Comparison of ENCODE assay signal across 10 cellular contexts in the genomic region with DNA sequence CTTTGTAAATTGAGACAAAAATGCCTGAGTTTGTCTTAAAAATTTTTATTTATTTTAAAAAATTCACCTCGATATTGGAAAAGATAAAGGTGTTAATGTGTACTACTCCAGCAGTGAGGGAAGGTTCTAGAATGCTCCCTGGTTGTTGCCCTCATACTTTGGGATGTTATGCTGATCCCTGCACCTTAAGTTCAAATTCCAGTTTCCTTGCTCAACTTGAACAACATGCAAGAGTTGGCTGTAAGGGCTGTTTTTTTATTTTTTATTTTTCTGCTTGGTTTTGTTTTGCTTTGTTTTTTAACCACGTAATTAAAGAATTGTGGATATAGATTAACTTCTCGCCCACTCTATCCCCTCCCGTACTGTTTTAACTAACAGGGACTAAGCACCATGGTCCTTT.
DNase-seq lines count a peak whose midpoint lies in the region; ATAC-seq and TF ChIP-seq lines count a peak whose summit lies in the region.
"Had no signal": no experiment of that assay in that cellular context is flagged by ENCODE, and none has a peak within 500 bp of the region (broad histone marks: within the 10 kb centered on the region; RNA-seq: fewer than 3 reads in every experiment).

No MANE protein-coding gene starts in this region.

- ATAC-seq in natural killer cell treated with Interleukin-12 subunit alpha and Interleukin-12 subunit beta and Interleukin-15 and Interleukin-18, amount 100 ng/mL, for 72 hours = no peak
- ATAC-seq in natural killer cell (no peak), HG02973 (IDR thresholded peaks at IDR 0.05; ENCODE audit: unreplicated experiment) (no peak), GM18511 (IDR thresholded peaks at IDR 0.05; ENCODE audit: unreplicated experiment) (no peak)

- H3K27ac ChIP-seq in mesodermal cell (ENCODE audit: low read depth, low read length, severe bottlenecking) (peak overlapping the region; percentile 88), vagina (peak overlapping the region; percentile 31)

- H3K4me3 ChIP-seq in mesodermal cell (ENCODE audit: extremely low read depth, insufficient read depth, low read length, poor library complexity, severe bottlenecking) (no peak overlapping the region), vagina (no peak overlapping the region)

- H3K36me3 Mint-ChIP-seq in natural killer cell treated with Interleukin-12 subunit alpha and Interleukin-12 subunit beta and Interleukin-15 and Interleukin-18, amount 100 ng/mL, for 72 hours = no peaks in the 10 kb centered on the region
- H3K36me3 Mint-ChIP-seq in natural killer cell (no peaks in the 10 kb centered on the region), chondrocyte (ENCODE audit: low read depth) (no peaks in the 10 kb centered on the region)

- peaks cover 22 to 38% of the 10 kb centered on the region in 2 donors for H3K4me1 Mint-ChIP-seq in natural killer cell treated with Interleukin-12 subunit alpha and Interleukin-12 subunit beta and Interleukin-15 and Interleukin-18, amount 100 ng/mL, for 72 hours (ENCODE audit: low read depth in 2 of 2)
- H3K4me1 Mint-ChIP-seq in natural killer cell (peaks cover 23 to 28% of the 10 kb centered on the region in 2 donors), chondrocyte (ENCODE audit: low read depth) (peaks cover 52% of the 10 kb centered on the region)

- H3K27ac Mint-ChIP-seq in natural killer cell treated with Interleukin-12 subunit alpha and Interleukin-12 subunit beta and Interleukin-15 and Interleukin-18, amount 100 ng/mL, for 72 hours = peak overlapping the region; percentile 23 to 44
- H3K27ac Mint-ChIP-seq in natural killer cell (peak overlapping the region in 1 of 2 donors; percentile 6), chondrocyte (ENCODE audit: unreplicated experiment) (peak overlapping the region; percentile 86)
- H3K27ac Mint-ChIP-seq: naive B cell had no signal

- 80% methylated on average over 2 of the region's 4 CpGs; no CpG with 5 or more reads in 1 of the 2 experiments for WGBS in mesodermal cell (ENCODE audit: insufficient coverage in 2 of 2), 2 experiments

- peak overlapping the region; percentile 49 for H3K4me3 Mint-ChIP-seq in natural killer cell treated with Interleukin-12 subunit alpha and Interleukin-12 subunit beta and Interleukin-15 and Interleukin-18, amount 100 ng/mL, for 72 hours
- H3K4me3 Mint-ChIP-seq in natural killer cell (no peak overlapping the region), chondrocyte (ENCODE audit: unreplicated experiment) (peak overlapping the region; percentile 5)
- H3K4me3 Mint-ChIP-seq: naive B cell had no signal

- H3K27me3 Mint-ChIP-seq in natural killer cell treated with Interleukin-12 subunit alpha and Interleukin-12 subunit beta and Interleukin-15 and Interleukin-18, amount 100 ng/mL, for 72 hours = peaks cover 0 to 5% of the 10 kb centered on the region in 2 donors
- H3K27me3 Mint-ChIP-seq in natural killer cell (ENCODE audit: low read depth in 2 of 2) = peaks cover 0 to 3% of the 10 kb centered on the region in 2 donors
- H3K27me3 Mint-ChIP-seq in chondrocyte (ENCODE audit: low read depth) = no peaks in the 10 kb centered on the region
- H3K27me3 Mint-ChIP-seq: naive B cell had no signal

- H3K9me3 ChIP-seq in mesodermal cell (ENCODE audit: control insufficient read depth, low read length) = no peaks in the 10 kb centered on the region
- no peaks in the 10 kb centered on the region for H3K9me3 ChIP-seq in vagina

- no peak for TF ChIP-seq POLR2A in vagina (IDR thresholded peaks at IDR 0.05)

- no peak for DNase-seq in natural killer cell treated with Interleukin-12 subunit alpha and Interleukin-12 subunit beta and Interleukin-15 and Interleukin-18, amount 100 ng/mL, for 72 hours (ENCODE audit: low spot score)
- DNase-seq in natural killer cell = no peak
- no peak for DNase-seq in chondrocyte (ENCODE audit: low spot score)
- no peak for DNase-seq in vagina (ENCODE audit: extremely low spot score in 2 of 2)
- DNase-seq in GOT3 (lab: John Stamatoyannopoulos, UW) = no peak
- DNase-seq: C1 segment of cervical spinal cord, naive B cell had no signal

- H3K4me1 ChIP-seq in mesodermal cell (ENCODE audit: control insufficient read depth, insufficient read depth, low read length, poor library complexity, severe bottlenecking) (peaks cover 30% of the 10 kb centered on the region), vagina (peaks cover 16% of the 10 kb centered on the region)

- TF ChIP-seq CTCF in natural killer cell (IDR thresholded peaks at IDR 0.05) (no peak), chondrocyte (IDR thresholded peaks at IDR 0.05) (no peak), vagina (IDR thresholded peaks at IDR 0.05) (no peak)

- intact Hi-C loops in natural killer cell (cut with micrococcal nuclease) = no loop called here
- intact Hi-C loops in vagina (cut with DNase I) = loop anchor here (10.0 kb wide), 1 partner anchor 158 kb away; a partner anchor contains a TSS

- H3K9me3 Mint-ChIP-seq in natural killer cell treated with Interleukin-12 subunit alpha and Interleukin-12 subunit beta and Interleukin-15 and Interleukin-18, amount 100 ng/mL, for 72 hours = no peaks in the 10 kb centered on the region
- H3K9me3 Mint-ChIP-seq in natural killer cell (no peaks in the 10 kb centered on the region), chondrocyte (ENCODE audit: low read depth) (no peaks in the 10 kb centered on the region)

- H3K27me3 ChIP-seq in vagina = no peaks in the 10 kb centered on the region

- H3K36me3 ChIP-seq in mesodermal cell (ENCODE audit: control insufficient read depth, insufficient read depth, low read length) (no peaks in the 10 kb centered on the region), vagina (no peaks in the 10 kb centered on the region)
